17 cellular contexts compared by ENCODE assay signal in the genomic region with DNA sequence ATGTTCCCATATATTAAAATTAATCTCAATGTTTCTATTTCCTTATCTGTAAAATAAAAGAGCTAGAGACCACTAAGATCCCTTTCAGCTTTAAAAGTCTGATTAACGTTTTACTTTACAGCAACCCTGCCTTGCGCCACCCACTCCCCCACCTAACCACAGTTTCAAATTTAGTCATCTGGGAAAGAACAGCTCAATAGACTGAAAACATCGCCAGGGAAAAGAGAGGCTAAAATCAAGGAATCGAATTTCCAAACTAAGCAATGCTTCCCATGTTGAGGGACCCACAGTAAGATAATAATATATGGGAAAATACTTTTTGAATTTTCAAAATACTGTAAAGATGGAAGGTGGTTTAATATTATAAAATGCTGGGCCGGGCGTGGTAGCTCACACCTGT. TPM values are rescaled to one million over a fixed set of nuclear protein-coding genes. Genes with fewer than 3 reads are reported as not detected.
"Had no signal": no experiment of that assay in that cellular context is flagged by ENCODE, and none has a peak within 500 bp of the region (broad histone marks: within the 10 kb centered on the region; RNA-seq: fewer than 3 reads in every experiment).

No MANE protein-coding gene starts in this region.

- FAIRE-seq: islet of Langerhans, TTC549 had no signal

- H3K9me3 ChIP-seq: gastrocnemius medialis, heart right ventricle, psoas muscle had no signal

- H3K4me1 ChIP-seq: gastrocnemius medialis, psoas muscle had no signal

- ATAC-seq: gastrocnemius medialis; left lobe of liver; natural killer cell treated with Interleukin-12 subunit alpha and Interleukin-12 subunit beta and Interleukin-15 and Interleukin-18, amount 100 ng/mL, for 72 hours; psoas muscle; sciatic nerve had no signal

- H3K36me3 ChIP-seq: gastrocnemius medialis, heart right ventricle had no signal

- H3K4me3 ChIP-seq: gastrocnemius medialis, heart right ventricle, psoas muscle had no signal

- H3K27ac ChIP-seq: gastrocnemius medialis, heart right ventricle, psoas muscle had no signal

- DNase-seq: activated CD4-positive, CD25-positive, alpha-beta regulatory T cell; activated naive CD4-positive, alpha-beta T cell treated with anti-CD3 and anti-CD28 coated beads, Interleukin-2, amount 50 U/mL, for 16 hours; amygdala; effector memory CD4-positive, alpha-beta T cell; gastrocnemius medialis; heart right ventricle; psoas muscle; stimulated activated CD4-positive, alpha-beta T cell treated with anti-CD3 and anti-CD28 coated beads, Interleukin-12 subunit alpha, Interleukin-12 subunit beta, amount 100 ng/mL, for 4 hours; stimulated activated CD4-positive, alpha-beta T cell treated with anti-CD3 and anti-CD28 coated beads, Interleukin-4, amount 100 ng/mL, for 1 hour; stimulated activated CD8-positive, alpha-beta memory T cell treated with anti-CD3 and anti-CD28 coated beads, Interleukin-4, amount 100 ng/mL, for 48 hours had no signal

RNA-seq across cellular contexts. Expression of a gene that starts 6.6 kb away (rescaled TPM):
- total RNA-seq: activated T-helper 2 cell treated with anti-CD3 and anti-CD28 coated beads, Interferon-gamma antibody, Interleukin-2, Interleukin-4, amounts not matched to agents 10 μg/mL and 5 μg/mL and 100 μg/mL, durations not matched to agents 14 hours and 24 hours and 36 hours; left lobe of liver; natural killer cell treated with Interleukin-12 subunit alpha and Interleukin-12 subunit beta and Interleukin-15 and Interleukin-18, amount 100 ng/mL, for 72 hours; omental fat pad had no signal
- polyA plus RNA-seq: heart right ventricle had no signal
